In genomic region chr12:117339104-117339503, GRCh38 we compare ENCODE assay signal across 25 cellular contexts. TPM values are rescaled to one million over a fixed set of nuclear protein-coding genes. Genes with fewer than 3 reads are reported as not detected.
"Had no signal": no experiment of that assay in that cellular context is flagged by ENCODE, and none has a peak within 500 bp of the region (broad histone marks: within the 10 kb centered on the region; RNA-seq: fewer than 3 reads in every experiment).

No MANE protein-coding gene starts in this region.

- H3K36me3 ChIP-seq: adrenal gland, MG63 had no signal

- H3K36me3 Mint-ChIP-seq: activated CD8-positive, alpha-beta memory T cell treated with anti-CD3 and anti-CD28 coated beads, Interleukin-2, amount 10 ng/mL, durations not matched to agents 7 days and 5 days; activated naive CD8-positive, alpha-beta T cell had no signal

- H3K4me1 ChIP-seq: adrenal gland had no signal

- H3K4me3 Mint-ChIP-seq: activated B cell treated with CpG ODN at 0.5 μM for 24 hours; activated CD4-positive, alpha-beta T cell treated with anti-CD3 and anti-CD28 coated beads, Interleukin-2, amount 10 ng/mL, durations not matched to agents 24 days and 14 days; activated CD8-positive, alpha-beta memory T cell treated with anti-CD3 and anti-CD28 coated beads, Interleukin-2, amount 10 ng/mL, durations not matched to agents 7 days and 5 days; activated naive CD4-positive, alpha-beta T cell treated with anti-CD3 and anti-CD28 coated beads for 36 hours; activated naive CD8-positive, alpha-beta T cell; activated T-cell treated with anti-CD3 and anti-CD28 coated beads, Interleukin-2, amount 50 U/mL, for 24 hours; activated T-helper 1 cell treated with anti-CD3 and anti-CD28 coated beads, Interleukin-12 subunit alpha, Interleukin-12 subunit beta, Interleukin-2, Interleukin-4 antibody, amounts not matched to agents 30 ng/mL and 10 ng/mL and 1 ng/mL, durations not matched to agents 14 hours and 24 hours and 36 hours had no signal

- H3K27ac ChIP-seq: adrenal gland, KMS-11 had no signal

- H3K4me1 Mint-ChIP-seq: activated B cell treated with CpG ODN at 0.5 μM for 24 hours had no signal

- H3K9me3 Mint-ChIP-seq: activated B cell treated with CpG ODN at 0.5 μM for 24 hours; activated CD4-positive, alpha-beta T cell treated with anti-CD3 and anti-CD28 coated beads, Interleukin-2, amount 10 ng/mL, durations not matched to agents 24 days and 14 days; activated T-helper 1 cell treated with anti-CD3 and anti-CD28 coated beads, Interleukin-12 subunit alpha, Interleukin-12 subunit beta, Interleukin-2, Interleukin-4 antibody, amounts not matched to agents 30 ng/mL and 10 ng/mL and 1 ng/mL, durations not matched to agents 14 hours and 24 hours and 36 hours had no signal

- H3K27ac Mint-ChIP-seq: activated B cell treated with CpG ODN at 0.5 μM for 24 hours; activated CD4-positive, alpha-beta T cell treated with anti-CD3 and anti-CD28 coated beads, Interleukin-2, amount 10 ng/mL, durations not matched to agents 24 days and 14 days; activated CD8-positive, alpha-beta memory T cell treated with anti-CD3 and anti-CD28 coated beads, Interleukin-2, amount 10 ng/mL, durations not matched to agents 7 days and 5 days; activated naive CD4-positive, alpha-beta T cell treated with anti-CD3 and anti-CD28 coated beads for 36 hours; activated naive CD8-positive, alpha-beta T cell; activated T-cell treated with anti-CD3 and anti-CD28 coated beads, Interleukin-2, amount 50 U/mL, for 24 hours; activated T-helper 1 cell treated with anti-CD3 and anti-CD28 coated beads, Interleukin-12 subunit alpha, Interleukin-12 subunit beta, Interleukin-2, Interleukin-4 antibody, amounts not matched to agents 30 ng/mL and 10 ng/mL and 1 ng/mL, durations not matched to agents 14 hours and 24 hours and 36 hours had no signal

- DNase-seq: activated B cell treated with CpG ODN at 0.5 μM for 24 hours; activated CD4-positive, alpha-beta T cell treated with anti-CD3 and anti-CD28 coated beads for 1 hour; activated CD4-positive, alpha-beta T cell treated with anti-CD3 and anti-CD28 coated beads, Interleukin-2, amount 10 ng/mL, durations not matched to agents 24 days and 14 days; activated CD4-positive, alpha-beta T cell treated with anti-CD3 and anti-CD28 coated beads, Interleukin-2, amount 50 U/mL, for 48 hours; activated CD8-positive, alpha-beta memory T cell treated with anti-CD3 and anti-CD28 coated beads, Interleukin-2, amount 10 ng/mL, durations not matched to agents 7 days and 5 days; activated gamma-delta T cell; activated naive CD4-positive, alpha-beta T cell treated with anti-CD3 and anti-CD28 coated beads for 36 hours; activated T-cell treated with anti-CD3 and anti-CD28 coated beads, Interleukin-2, amount 50 U/mL, for 24 hours; adrenal gland; anterior cingulate cortex; cerebellar nuclear complex; MG63; MV-4-11; NCI-H1092 treated with DMSO at 0.1 percent for 48 hours; NCI-H1417 treated with DMSO at 0.1 percent for 48 hours; NCI-H1694; NCI-H2029 treated with DMSO at 0.1 percent for 48 hours; NCI-H345; NCI-H510A; SIG-M5; T-helper 2 cell; T1000 had no signal

- H3K4me3 ChIP-seq: adrenal gland, MG63 had no signal

- ATAC-seq: activated CD8-positive, alpha-beta memory T cell treated with anti-CD3 and anti-CD28 coated beads, Interleukin-2, amount 10 ng/mL, durations not matched to agents 7 days and 5 days had no signal

- H3K9me3 ChIP-seq: adrenal gland, MG63 had no signal

RNA-seq across cellular contexts. Expression of gene NOS1, which starts 22.3 kb away (rescaled TPM):
- total RNA-seq: activated B cell treated with CpG ODN at 0.5 μM for 24 hours; activated CD4-positive, alpha-beta T cell treated with anti-CD3 and anti-CD28 coated beads, Interleukin-2, amount 10 ng/mL, durations not matched to agents 24 days and 14 days; activated CD8-positive, alpha-beta memory T cell treated with anti-CD3 and anti-CD28 coated beads, Interleukin-2, amount 10 ng/mL, durations not matched to agents 7 days and 5 days; activated T-helper 1 cell treated with anti-CD3 and anti-CD28 coated beads, Interleukin-12 subunit alpha, Interleukin-12 subunit beta, Interleukin-2, Interleukin-4 antibody, amounts not matched to agents 30 ng/mL and 10 ng/mL and 1 ng/mL, durations not matched to agents 14 hours and 24 hours and 36 hours had no signal
